Comparison of ENCODE assay signal across 1 cellular context in the genomic region with DNA sequence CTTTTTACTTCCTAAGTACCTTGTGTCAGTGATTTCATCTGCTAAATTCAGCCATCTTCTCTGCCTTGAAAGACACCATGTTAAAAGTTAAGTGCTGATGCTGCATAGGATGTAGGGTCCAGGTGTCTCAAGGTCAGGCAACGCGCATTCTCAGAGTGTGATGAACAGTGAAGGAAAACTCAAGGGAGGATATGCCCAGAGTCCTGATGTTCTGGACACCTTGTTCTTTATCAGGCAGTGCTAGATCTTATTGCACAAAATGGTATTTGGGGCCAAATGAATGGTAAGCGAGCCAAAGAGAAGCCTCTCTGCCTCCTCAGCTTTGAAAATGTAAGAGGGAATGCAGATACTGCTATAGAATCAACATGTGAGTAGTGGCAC.
TF ChIP-seq lines count a peak whose summit lies in the region.

No MANE protein-coding gene starts in this region.

TF ChIP-seq in GM12878, 131 proteins besides CTCF, POLR2A, EP300 and RAD21 (continued from another document):
- TF ChIP-seq, protein P1, sequence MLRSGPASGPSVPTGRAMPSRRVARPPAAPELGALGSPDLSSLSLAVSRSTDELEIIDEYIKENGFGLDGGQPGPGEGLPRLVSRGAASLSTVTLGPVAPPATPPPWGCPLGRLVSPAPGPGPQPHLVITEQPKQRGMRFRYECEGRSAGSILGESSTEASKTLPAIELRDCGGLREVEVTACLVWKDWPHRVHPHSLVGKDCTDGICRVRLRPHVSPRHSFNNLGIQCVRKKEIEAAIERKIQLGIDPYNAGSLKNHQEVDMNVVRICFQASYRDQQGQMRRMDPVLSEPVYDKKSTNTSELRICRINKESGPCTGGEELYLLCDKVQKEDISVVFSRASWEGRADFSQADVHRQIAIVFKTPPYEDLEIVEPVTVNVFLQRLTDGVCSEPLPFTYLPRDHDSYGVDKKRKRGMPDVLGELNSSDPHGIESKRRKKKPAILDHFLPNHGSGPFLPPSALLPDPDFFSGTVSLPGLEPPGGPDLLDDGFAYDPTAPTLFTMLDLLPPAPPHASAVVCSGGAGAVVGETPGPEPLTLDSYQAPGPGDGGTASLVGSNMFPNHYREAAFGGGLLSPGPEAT (IDR thresholded peaks at IDR 0.05; ENCODE audit: low read depth), result no peak
TF ChIP-seq in GM12878: peak in this region for 1.
